ENCODE assay signal across 23 cellular contexts in genomic region chr3:40913192-40913591, GRCh38.
DNase-seq lines count a peak whose midpoint lies in the region; TF ChIP-seq lines count a peak whose summit lies in the region.
"Had no signal": no experiment of that assay in that cellular context is flagged by ENCODE, and none has a peak within 500 bp of the region (broad histone marks: within the 10 kb centered on the region; RNA-seq: fewer than 3 reads in every experiment).

No MANE protein-coding gene starts in this region.

- H2BK5ac ChIP-seq in H9 (ENCODE audit: insufficient read length, low read length), result no peak overlapping the region

- no peak overlapping the region for H3K9ac ChIP-seq in H9 (ENCODE audit: extremely low read depth, insufficient read length, low read length)
- H3K9ac ChIP-seq: BLaER1 had no signal

- no peak overlapping the region for H3K4me3 Mint-ChIP-seq in H9
- no peak overlapping the region for H3K4me3 Mint-ChIP-seq in progenitor cell of endocrine pancreas (ENCODE audit: low read depth)
- no peak overlapping the region for H3K4me3 Mint-ChIP-seq in activated CD4-positive, alpha-beta memory T cell treated with anti-CD3 and anti-CD28 coated beads for 36 hours
- no peak overlapping the region for H3K4me3 Mint-ChIP-seq in chondrocyte (ENCODE audit: unreplicated experiment)
- H3K4me3 Mint-ChIP-seq: CD4-positive, alpha-beta T cell; GM23338; IgD-negative memory B cell had no signal

- 0 out of 2 replicates have a peak overlapping the region, but pooled peaks have one; percentile 35 for H3K14ac ChIP-seq in H9 (ENCODE audit: insufficient read depth, low read length)

- peaks cover 3% of the 10 kb centered on the region for H4K20me1 ChIP-seq in H9 (ENCODE audit: control insufficient read depth, insufficient read depth, insufficient read length)
- H4K20me1 ChIP-seq: BLaER1 had no signal

- H3K36me3 ChIP-seq in esophagus muscularis mucosa, result no peaks in the 10 kb centered on the region
- H3K36me3 ChIP-seq: BLaER1 had no signal

- H3K9me3 Mint-ChIP-seq in H9 (no peaks in the 10 kb centered on the region), progenitor cell of endocrine pancreas (ENCODE audit: low read depth) (no peaks in the 10 kb centered on the region), chondrocyte (ENCODE audit: low read depth) (no peaks in the 10 kb centered on the region)
- no peaks in the 10 kb centered on the region for H3K9me3 Mint-ChIP-seq in activated CD4-positive, alpha-beta memory T cell treated with anti-CD3 and anti-CD28 coated beads for 36 hours
- H3K9me3 Mint-ChIP-seq: CD4-positive, alpha-beta T cell; GM23338 had no signal

- DNase-seq in H9 (no peak), esophagus muscularis mucosa (ENCODE audit: extremely low spot score) (peak; percentile 87), progenitor cell of endocrine pancreas (ENCODE audit: low spot score, unreplicated experiment) (no peak), globus pallidus (ENCODE audit: low spot score) (no peak), chondrocyte (ENCODE audit: low spot score) (no peak)
- no peak for DNase-seq in activated CD4-positive, alpha-beta memory T cell treated with anti-CD3 and anti-CD28 coated beads for 36 hours
- DNase-seq: ACHN; CD4-positive, alpha-beta T cell; DMS153; HCEC 1CT; Karpas-422; NCI-H1417 treated with DMSO at 0.1 percent for 48 hours; NCI-H187; NCI-H510A; NCI-H748 treated with DMSO at 0.1 percent for 48 hours; NK-92 treated with Interleukin-12 subunit alpha and Interleukin-12 subunit beta, amount 100 ng/mL, for 24 hours; SHP77 treated with DMSO at 0.1 percent for 48 hours had no signal

- no peak overlapping the region for H2AK5ac ChIP-seq in H9 (ENCODE audit: insufficient read length, low read length)

- no peak for TF ChIP-seq EP300 in esophagus muscularis mucosa (IDR thresholded peaks at IDR 0.05)

- no peak overlapping the region for H2BK20ac ChIP-seq in H9 (ENCODE audit: low read depth, low read length, poor library complexity, severe bottlenecking)

- H3K27ac ChIP-seq in H9 (ENCODE audit: insufficient read length, low read depth, low read length), result no peak overlapping the region
- H3K27ac ChIP-seq in VCaP, result peak overlapping the region; percentile 36; the same call in 1 of the 2 replicates
- no peak overlapping the region for H3K27ac ChIP-seq in esophagus muscularis mucosa (replicated peaks in 1 of 4)
- H3K27ac ChIP-seq: BLaER1, RWPE1, SK-N-MC had no signal

- H3K18ac ChIP-seq in H9 (ENCODE audit: insufficient read length, low read depth, low read length), result no peak overlapping the region

- H3K27me3 ChIP-seq in H9 (ENCODE audit: insufficient read depth, low read length) (no peaks in the 10 kb centered on the region; the same call in 1 of the 2 replicates), esophagus muscularis mucosa (no peaks in the 10 kb centered on the region)
- H3K27me3 ChIP-seq: BLaER1 had no signal

- no CpG with 5 or more reads among the region's 4 CpGs for WGBS in H9 (ENCODE audit: extremely low coverage, insufficient read length, low lambda C conversion rate)
- WGBS in esophagus muscularis mucosa, result 61% methylated on average over 4 of the region's 4 CpGs

- TF ChIP-seq CTCF in H9 (conservative IDR thresholded peaks at IDR 0.05) (no peak), VCaP (conservative IDR thresholded peaks at IDR 0.05) (no peak), esophagus muscularis mucosa (IDR thresholded peaks at IDR 0.05) (no peak), progenitor cell of endocrine pancreas (IDR thresholded peaks at IDR 0.05; ENCODE audit: unreplicated experiment) (no peak), chondrocyte (IDR thresholded peaks at IDR 0.05) (no peak)

- CTCF ChIA-PET in activated CD4-positive, alpha-beta memory T cell treated with anti-CD3 and anti-CD28 coated beads for 36 hours (lab: Charles Lee), result no interaction called here

- no peaks in the 10 kb centered on the region for H3K23me2 ChIP-seq in H9 (ENCODE audit: insufficient read length, low read depth, low read length, poor library complexity, severe bottlenecking)

- H3K36me3 Mint-ChIP-seq in H9 (ENCODE audit: insufficient read depth in 1 of 3, low read depth in 3 of 3) (no peaks in the 10 kb centered on the region; a peak in 1 of 7 replicates), progenitor cell of endocrine pancreas (ENCODE audit: insufficient read depth) (no peaks in the 10 kb centered on the region), chondrocyte (ENCODE audit: low read depth) (peaks cover 3% of the 10 kb centered on the region)
- H3K36me3 Mint-ChIP-seq in activated CD4-positive, alpha-beta memory T cell treated with anti-CD3 and anti-CD28 coated beads for 36 hours, result no peaks in the 10 kb centered on the region
- H3K36me3 Mint-ChIP-seq: IgD-negative memory B cell had no signal

- H4K8ac ChIP-seq in H9 (replicated peaks; ENCODE audit: insufficient read length, low read depth, low read length), result no peak overlapping the region

- H3K27ac Mint-ChIP-seq in H9, result no peak overlapping the region
- peak overlapping the region; percentile 16 for H3K27ac Mint-ChIP-seq in progenitor cell of endocrine pancreas
- no peak overlapping the region for H3K27ac Mint-ChIP-seq in activated CD4-positive, alpha-beta memory T cell treated with anti-CD3 and anti-CD28 coated beads for 36 hours
- H3K27ac Mint-ChIP-seq in chondrocyte (ENCODE audit: unreplicated experiment), result no peak overlapping the region
- H3K27ac Mint-ChIP-seq: CD4-positive, alpha-beta T cell; GM23338; IgD-negative memory B cell had no signal

- H3K4me1 ChIP-seq in H9 (ENCODE audit: insufficient read depth, low read length) (no peaks in the 10 kb centered on the region), esophagus muscularis mucosa (peaks cover 0 to 7% (median 0%) of the 10 kb centered on the region in 4 donors)
- H3K4me1 ChIP-seq: BLaER1 had no signal

- H3K23ac ChIP-seq in H9 (ENCODE audit: insufficient read length, low read depth, low read length), result no peak overlapping the region

- H2AFZ ChIP-seq in H9 (ENCODE audit: low read length), result no peak overlapping the region
- H2AFZ ChIP-seq: GM23338 had no signal

- no peak overlapping the region for H4K5ac ChIP-seq in H9 (ENCODE audit: insufficient read length, low read depth, low read length)

- no peak overlapping the region for H3K4me3 ChIP-seq in esophagus muscularis mucosa
- H3K4me3 ChIP-seq: BLaER1, GM23338, SK-N-MC had no signal

- POLR2A ChIA-PET in activated CD4-positive, alpha-beta memory T cell treated with anti-CD3 and anti-CD28 coated beads for 36 hours (lab: Charles Lee), result no interaction called here

- no peak overlapping the region for H3K56ac ChIP-seq in H9 (ENCODE audit: insufficient read length, low read depth, low read length)

- TF ChIP-seq POLR2A in esophagus muscularis mucosa (IDR thresholded peaks at IDR 0.05; ENCODE audit: low read depth), result no peak

- H3K9me3 ChIP-seq in H9 (ENCODE audit: control insufficient read depth, low read depth, low read length), result no peaks in the 10 kb centered on the region
- no peaks in the 10 kb centered on the region for H3K9me3 ChIP-seq in esophagus muscularis mucosa
- H3K9me3 ChIP-seq: BLaER1 had no signal

- no peak overlapping the region for H3T11ph ChIP-seq in H9 (ENCODE audit: low read length)

- no peaks in the 10 kb centered on the region for H3K79me2 ChIP-seq in H9 (ENCODE audit: insufficient read depth, low read length)

- intact Hi-C loops in esophagus muscularis mucosa (cut with DNase I), result no loop called here
- intact Hi-C loops in activated CD4-positive, alpha-beta memory T cell treated with anti-CD3 and anti-CD28 coated beads for 36 hours (cut with micrococcal nuclease), result no loop called here

- H4K91ac ChIP-seq in H9 (ENCODE audit: insufficient read length, low read depth, low read length), result no peak overlapping the region

- no peaks in the 10 kb centered on the region for H3K79me1 ChIP-seq in H9 (ENCODE audit: insufficient read depth, low read depth, low read length, poor library complexity, severe bottlenecking)

- H2BK12ac ChIP-seq in H9 (ENCODE audit: insufficient read length, low read depth, low read length), result no peak overlapping the region

- H2BK15ac ChIP-seq in H9 (ENCODE audit: low read depth, low read length), result no peak overlapping the region

- peaks cover 6 to 13% of the 10 kb centered on the region in 2 experiments for H3K4me1 Mint-ChIP-seq in H9
- peaks cover 17% of the 10 kb centered on the region for H3K4me1 Mint-ChIP-seq in progenitor cell of endocrine pancreas (ENCODE audit: low read depth)
- no peaks in the 10 kb centered on the region for H3K4me1 Mint-ChIP-seq in activated CD4-positive, alpha-beta memory T cell treated with anti-CD3 and anti-CD28 coated beads for 36 hours (ENCODE audit: low read depth)
- peaks cover 7% of the 10 kb centered on the region for H3K4me1 Mint-ChIP-seq in chondrocyte (ENCODE audit: low read depth)

- H3K4me2 ChIP-seq in H9 (ENCODE audit: insufficient read depth, insufficient read length, low read length), result no peak overlapping the region
- H3K4me2 ChIP-seq: BLaER1, GM23338 had no signal

- H3K27me3 Mint-ChIP-seq in H9 (ENCODE audit: low read depth), result peaks cover 3% of the 10 kb centered on the region; the same call in 1 of the 2 replicates
- H3K27me3 Mint-ChIP-seq in progenitor cell of endocrine pancreas, result no peaks in the 10 kb centered on the region
- peaks cover 5% of the 10 kb centered on the region for H3K27me3 Mint-ChIP-seq in activated CD4-positive, alpha-beta memory T cell treated with anti-CD3 and anti-CD28 coated beads for 36 hours
- H3K27me3 Mint-ChIP-seq in chondrocyte (ENCODE audit: low read depth), result no peaks in the 10 kb centered on the region

- no peak overlapping the region for H2BK120ac ChIP-seq in H9 (ENCODE audit: low read depth, low read length, poor library complexity, severe bottlenecking)

- H3K4ac ChIP-seq in H9 (ENCODE audit: low read depth, low read length), result no peak overlapping the region
